28 cellular contexts compared by ENCODE assay signal in genomic region chr12:208813-209212, GRCh38. TPM values are rescaled to one million over a fixed set of nuclear protein-coding genes. Genes with fewer than 3 reads are reported as not detected.
DNase-seq lines count a peak whose midpoint lies in the region; ATAC-seq, FAIRE-seq and TF ChIP-seq lines count a peak whose summit lies in the region.
"Had no signal": no experiment of that assay in that cellular context is flagged by ENCODE, and none has a peak within 500 bp of the region (broad histone marks: within the 10 kb centered on the region; RNA-seq: fewer than 3 reads in every experiment).

No MANE protein-coding gene starts in this region.

- BruUV-seq in HepG2 (replicated peaks; lab: Mats Ljungman, UMichigan) = no TSS peak

- H3K79me2 ChIP-seq in HepG2 (ENCODE audit: insufficient read depth, low read length) = no peaks in the 10 kb centered on the region

- H4K20me1 ChIP-seq in HepG2 (ENCODE audit: insufficient read depth, low read length) = peaks cover 7% of the 10 kb centered on the region
- H4K20me1 ChIP-seq: BLaER1 treated with 17β-estradiol and CSF1 and Interleukin-3, amounts not matched to agents 10 nM and 100 nM had no signal

- H3K4me1 Mint-ChIP-seq in nephron = peaks cover 35% of the 10 kb centered on the region

- in situ Hi-C loops in HepG2 (cut with HindIII; ENCODE audit: extremely low pct_ligation_motif_present, low pct_unique_long_range_greater_than_20kb) = no loop called here

- H3K36me3 Mint-ChIP-seq in nephron (ENCODE audit: low read depth) = no peaks in the 10 kb centered on the region
- H3K36me3 Mint-ChIP-seq: CD8-positive, alpha-beta memory T cell had no signal

- CTCF ChIA-PET in HepG2 (lab: Yijun Ruan, JAX; ENCODE audit: low intra/inter-chr PET ratio, low total read pairs) = no interaction called here
- CTCF ChIA-PET in HEK293T (lab: Yijun Ruan, JAX) = interaction anchor here (1.7 kb wide), 1 partner anchor 10 kb away, joined by 7 read pairs; no protein-coding TSS in a partner anchor

- H3K9me3 Mint-ChIP-seq in nephron = no peaks in the 10 kb centered on the region
- H3K9me3 Mint-ChIP-seq: CD4-positive, alpha-beta T cell; CD8-positive, alpha-beta memory T cell; HFFc6 had no signal

- H3K36me3 ChIP-seq in HepG2 (replicated peaks in 1 of 2; ENCODE audit: control insufficient read depth in 1 of 2, insufficient read depth in 2 of 2, low read length in 2 of 2) (no peaks in the 10 kb centered on the region), aorta (ENCODE audit: control insufficient read depth in 1 of 2, insufficient read depth in 2 of 2, low read length in 1 of 2) (no peaks in the 10 kb centered on the region)
- H3K36me3 ChIP-seq: BE2C; BLaER1 treated with 17β-estradiol and CSF1 and Interleukin-3, amounts not matched to agents 10 nM and 100 nM had no signal

- intact Hi-C loops in HepG2 (cut with micrococcal nuclease; ENCODE audit: unreplicated experiment) = no loop called here
- intact Hi-C loops in aorta (cut with DNase I) = no loop called here

- ATAC-seq in HepG2 (no peak), HG02885 (IDR thresholded peaks at IDR 0.05; ENCODE audit: poor library complexity, unreplicated experiment) (no peak), aorta (ENCODE audit: low FRiP score) (no peak)
- ATAC-seq: A549, GM12878 had no signal

- H3K27me3 Mint-ChIP-seq in nephron (ENCODE audit: low read depth) = peaks cover 38% of the 10 kb centered on the region

- no peak for TF ChIP-seq RAD21 in HepG2 (CRISPR knock-in tag; IDR thresholded peaks at IDR 0.05)

- no peak for TF ChIP-seq EP300 in HepG2 (IDR thresholded peaks at IDR 0.05; ENCODE audit: low read depth in 2 of 2, low read length in 2 of 2)
- TF ChIP-seq EP300 in HepG2 (CRISPR knock-in tag; IDR thresholded peaks at IDR 0.05; ENCODE audit: borderline replicate concordance) = no peak

- TF ChIP-seq CTCF in HepG2 (CRISPR knock-in tag; IDR thresholded peaks at IDR 0.05) (no peak), nephron (IDR thresholded peaks at IDR 0.05; ENCODE audit: unreplicated experiment in 3 of 3) (no peak)

- POLR2A ChIA-PET in HepG2 (lab: Yijun Ruan, JAX) (no interaction called here), HEK293T (lab: Yijun Ruan, JAX) (interaction anchor here (1.6 kb wide), 1 partner anchor 9 kb away, joined by 3 read pairs; no protein-coding TSS in a partner anchor)

- H3K27me3 ChIP-seq in HepG2 (ENCODE audit: control insufficient read depth in 1 of 2, insufficient read depth in 2 of 2, low read length in 2 of 2) (peaks cover 0 to 10% of the 10 kb centered on the region in 2 experiments; a peak in 3 of 5 replicates), aorta (ENCODE audit: control insufficient read depth in 1 of 2, insufficient read depth in 2 of 2, low read length in 1 of 2) (no peaks in the 10 kb centered on the region)
- H3K27me3 ChIP-seq: BE2C had no signal

- WGBS in HepG2 (ENCODE audit: low lambda C conversion rate) = 56% methylated on average over 4 of the region's 4 CpGs
- 69 to 76% methylated on average over 4 of the region's 4 CpGs for WGBS in aorta, 2 donors

- H3K27ac Mint-ChIP-seq in nephron = peak overlapping the region; percentile 23 to 61 (median 49)
- H3K27ac Mint-ChIP-seq: CD4-positive, alpha-beta T cell; HFFc6 had no signal

- DNase-seq in HTR-8/SVneo (ENCODE audit: insufficient read length, low spot score) (no peak), HepG2 (ENCODE audit: low spot score) (no peak), aorta (no peak), HEK293T (ENCODE audit: extremely low spot score) (no peak), NCI-H2029 treated with DMSO at 0.1 percent for 48 hours (lab: John Stamatoyannopoulos, UW) (no peak)
- DNase-seq: 8988T; ACHN; AML-193; BE2C; CD4-positive, alpha-beta T cell; CD8-positive, alpha-beta memory T cell; DMS 273 treated with DMSO at 0.1 percent for 48 hours; DMS79; EL; GDM1; GM23248; H7; HCEC 1CT; HFFc6 had no signal

- H3K9ac ChIP-seq in HepG2 (ENCODE audit: insufficient read depth, low read depth, low read length) = no peak overlapping the region
- H3K9ac ChIP-seq: BLaER1 treated with 17β-estradiol and CSF1 and Interleukin-3, amounts not matched to agents 10 nM and 100 nM; GM23248 had no signal

- no peak for TF ChIP-seq POLR2A in HepG2 (IDR thresholded peaks at IDR 0.05; ENCODE audit: insufficient read depth in 1 of 2, low read depth in 2 of 2, low read length in 2 of 2)

- H3K4me3 ChIP-seq in HepG2 (replicated peaks in 1 of 3; ENCODE audit: insufficient read depth in 1 of 3, low read depth in 2 of 3, low read length in 3 of 3) (no peak overlapping the region), aorta (ENCODE audit: low read length in 2 of 2) (no peak overlapping the region)
- H3K4me3 ChIP-seq: A549; BLaER1 treated with 17β-estradiol and CSF1 and Interleukin-3, amounts not matched to agents 10 nM and 100 nM; GM12878; GM23248 had no signal

- FAIRE-seq in HTR-8/SVneo (lab: Jason Lieb, UNC) (peak; percentile 23), HepG2 (lab: Jason Lieb, UNC) (no peak)
- FAIRE-seq: A549, D721Med, GM12878, GM19239, H1 had no signal

- no peak overlapping the region for H3K27ac ChIP-seq in HepG2 (ENCODE audit: extremely low read length, insufficient read depth, low read length)
- H3K27ac ChIP-seq in aorta (ENCODE audit: low read depth in 1 of 2, low read length in 2 of 2) = no peak overlapping the region
- H3K27ac ChIP-seq: A549; BLaER1 treated with 17β-estradiol and CSF1 and Interleukin-3, amounts not matched to agents 10 nM and 100 nM; GM23248 had no signal

- no peak overlapping the region for H3K4me3 Mint-ChIP-seq in nephron
- H3K4me3 Mint-ChIP-seq: CD14-positive monocyte; CD4-positive, alpha-beta T cell; CD8-positive, alpha-beta memory T cell; HFFc6 had no signal

- H2AFZ ChIP-seq in HepG2 (ENCODE audit: low read length) = no peak overlapping the region
- H2AFZ ChIP-seq: GM23248 had no signal

- H3K4me1 ChIP-seq in HepG2 (ENCODE audit: insufficient read depth, low read length) (peaks cover 61% of the 10 kb centered on the region), aorta (ENCODE audit: control insufficient read depth in 1 of 2, insufficient read depth in 2 of 2, low read length in 2 of 2) (no peaks in the 10 kb centered on the region)
- H3K4me1 ChIP-seq: BE2C had no signal

- H3K9me3 ChIP-seq in HepG2 (ENCODE audit: low read length) (no peaks in the 10 kb centered on the region), aorta (ENCODE audit: control insufficient read depth, low read length) (no peaks in the 10 kb centered on the region)
- H3K9me3 ChIP-seq: A549; BE2C; BLaER1 treated with 17β-estradiol and CSF1 and Interleukin-3, amounts not matched to agents 10 nM and 100 nM had no signal

- H3K4me2 ChIP-seq in HepG2 (ENCODE audit: low read depth, low read length) = no peak overlapping the region
- H3K4me2 ChIP-seq: A549; BLaER1 treated with 17β-estradiol and CSF1 and Interleukin-3, amounts not matched to agents 10 nM and 100 nM had no signal

RNA-seq across cellular contexts. Expression of gene SLC6A12, which starts 5.1 kb away (rescaled TPM):
- total RNA-seq in HepG2 (2016; rRNA removed; fragmentation: Illumina TruSeq; extraction: Trizol) (9.5 and 18.8 TPM in 2 replicates), aorta (1 to 10 TPM; 1.3 to 2.2 TPM)
- 3.7 and 5.6 TPM in 2 replicates for total RNA-seq in HepG2 (2016; cell fraction: cytosol; rRNA removed; fragmentation: Illumina TruSeq; extraction: Trizol; ENCODE audit: low read depth)
- total RNA-seq in HepG2 (2016; cell fraction: insoluble cytoplasmic fraction; rRNA removed; fragmentation: Illumina TruSeq; extraction: Trizol) = 10.4 and 17.8 TPM in 2 replicates
- total RNA-seq in HepG2 (2016; cell fraction: membrane; rRNA removed; fragmentation: Illumina TruSeq; extraction: Trizol) = 7.4 and 8.0 TPM in 2 replicates
- 17.0 and 17.6 TPM in 2 replicates for total RNA-seq in HepG2 (2016; cell fraction: nucleus; rRNA removed; fragmentation: Illumina TruSeq; extraction: Trizol)
- polyA plus RNA-seq in HepG2 (2011; rRNA removed) (3.7 and 6.0 TPM in 2 replicates), aorta (under 1 TPM in 1 of 2 donors, not detected in 1; 0.38 TPM)
- polyA plus RNA-seq in HepG2 (2011; cell fraction: cytosol; rRNA removed) = 4.4 and 5.0 TPM in 2 replicates
- 10.3 and 12.4 TPM in 2 replicates for polyA plus RNA-seq in HepG2 (2011; cell fraction: nucleus; rRNA removed)
- polyA plus RNA-seq in HepG2 (2012) = 0.66 and 5.8 TPM in 2 replicates
- 2.3 and 2.8 TPM in 2 replicates for polyA plus RNA-seq in HepG2 (2016; cell fraction: cytosol; fragmentation: Illumina TruSeq; extraction: Trizol; ENCODE audit: low read depth)
- 7.2 and 9.0 TPM in 2 replicates for polyA plus RNA-seq in HepG2 (2016; cell fraction: insoluble cytoplasmic fraction; fragmentation: Illumina TruSeq; extraction: Trizol; ENCODE audit: low read depth)
- 3.9 and 4.9 TPM in 2 replicates for polyA plus RNA-seq in HepG2 (2016; cell fraction: membrane; fragmentation: Illumina TruSeq; extraction: Trizol; ENCODE audit: low read depth)
- 27.1 and 27.7 TPM in 2 replicates for polyA plus RNA-seq in HepG2 (2016; cell fraction: nucleus; fragmentation: Illumina TruSeq; extraction: Trizol; ENCODE audit: insufficient read depth, low read depth)
- 1.2 and 11.3 TPM in 2 replicates for polyA minus RNA-seq in HepG2 (2011; rRNA and poly(A)+ RNA removed; ENCODE audit: low replicate concordance)
- polyA minus RNA-seq in HepG2 (2011; cell fraction: cytosol; rRNA and poly(A)+ RNA removed) = 7.0 and 7.2 TPM in 2 replicates
- polyA minus RNA-seq in HepG2 (2011; cell fraction: nucleus; rRNA and poly(A)+ RNA removed) = 5.8 and 7.1 TPM in 2 replicates
- total RNA-seq: CD4-positive, alpha-beta T cell; GM23248; HFFc6 had no signal
- polyA plus RNA-seq: CD8-positive, alpha-beta memory T cell; GM23248 had no signal

RNA-seq across cellular contexts. Expression of gene SLC6A13, which starts 53.8 kb away (rescaled TPM):
- total RNA-seq in HepG2 (2016; rRNA removed; fragmentation: Illumina TruSeq; extraction: Trizol) (0.15 and 0.52 TPM in 2 replicates), aorta (under 1 TPM in 1 of 2 donors, not detected in 1; 0.90 TPM)
- not detected in 2 replicates for total RNA-seq in HepG2 (2016; cell fraction: cytosol; rRNA removed; fragmentation: Illumina TruSeq; extraction: Trizol; ENCODE audit: low read depth)
- 0.22 TPM in 1 of 2 replicates, not detected in the other for total RNA-seq in HepG2 (2016; cell fraction: insoluble cytoplasmic fraction; rRNA removed; fragmentation: Illumina TruSeq; extraction: Trizol)
- total RNA-seq in HepG2 (2016; cell fraction: membrane; rRNA removed; fragmentation: Illumina TruSeq; extraction: Trizol) = not detected in 2 replicates
- total RNA-seq in HepG2 (2016; cell fraction: nucleus; rRNA removed; fragmentation: Illumina TruSeq; extraction: Trizol) = 0.40 TPM in 1 of 2 replicates, not detected in the other
- polyA plus RNA-seq in HepG2 (2011; rRNA removed) (0.05 and 0.60 TPM in 2 replicates), aorta (not detected)
- polyA plus RNA-seq in HepG2 (2011; cell fraction: cytosol; rRNA removed) = 0.17 and 0.21 TPM in 2 replicates
- 1.4 and 1.6 TPM in 2 replicates for polyA plus RNA-seq in HepG2 (2011; cell fraction: nucleus; rRNA removed)
- 0.60 and 0.83 TPM in 2 replicates for polyA plus RNA-seq in HepG2 (2012)
- polyA plus RNA-seq in HepG2 (2016; cell fraction: cytosol; fragmentation: Illumina TruSeq; extraction: Trizol; ENCODE audit: low read depth) = not detected in 2 replicates
- polyA plus RNA-seq in HepG2 (2016; cell fraction: insoluble cytoplasmic fraction; fragmentation: Illumina TruSeq; extraction: Trizol; ENCODE audit: low read depth) = not detected in 2 replicates
- polyA plus RNA-seq in HepG2 (2016; cell fraction: membrane; fragmentation: Illumina TruSeq; extraction: Trizol; ENCODE audit: low read depth) = not detected in 2 replicates
- 0.67 and 1.00 TPM in 2 replicates for polyA plus RNA-seq in HepG2 (2016; cell fraction: nucleus; fragmentation: Illumina TruSeq; extraction: Trizol; ENCODE audit: insufficient read depth, low read depth)
- 0.70 TPM in 1 of 2 replicates, not detected in the other for polyA minus RNA-seq in HepG2 (2011; rRNA and poly(A)+ RNA removed; ENCODE audit: low replicate concordance)
- not detected in 2 replicates for polyA minus RNA-seq in HepG2 (2011; cell fraction: cytosol; rRNA and poly(A)+ RNA removed)
- 2.7 and 3.2 TPM in 2 replicates for polyA minus RNA-seq in HepG2 (2011; cell fraction: nucleus; rRNA and poly(A)+ RNA removed)
- total RNA-seq: GM23248, H1, H7, HFFc6 had no signal
- polyA plus RNA-seq: CD14-positive monocyte; CD8-positive, alpha-beta memory T cell; GM23248 had no signal
